8 cellular contexts compared by ENCODE assay signal in the genomic region with DNA sequence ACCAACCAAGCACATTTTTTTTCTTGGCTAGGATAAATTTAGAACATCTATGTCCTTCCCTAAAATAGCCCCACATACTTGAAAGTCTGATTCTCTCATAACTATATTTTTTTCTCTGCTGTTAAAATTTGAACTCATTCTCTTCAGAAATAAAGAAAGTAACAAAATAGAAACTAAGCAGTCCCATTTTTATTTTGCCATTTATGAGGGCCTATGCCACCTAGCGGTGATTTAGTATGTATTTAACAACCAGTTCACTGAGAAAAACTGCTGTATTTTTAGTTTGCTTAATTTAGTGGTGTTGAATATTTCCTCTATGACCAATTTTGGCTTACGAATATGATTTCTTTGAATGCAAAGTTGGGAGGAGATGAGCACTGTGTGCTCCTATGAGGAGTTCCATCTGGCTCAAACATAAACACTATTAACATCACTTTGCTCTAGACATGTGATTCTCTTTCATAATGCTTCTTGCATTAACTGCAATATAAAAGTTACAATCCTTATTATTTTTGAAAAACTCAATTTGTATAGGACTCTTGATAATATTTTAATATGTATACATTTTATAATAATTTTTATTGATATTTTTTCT.
A peak's percentile ranks its signal among the peaks of the same experiment; 100 is the strongest.
DNase-seq lines count a peak whose midpoint lies in the region; TF ChIP-seq lines count a peak whose summit lies in the region.
"Not testable (repeated sequence)": the region's sequence is repeated elsewhere in the genome, so short reads cannot be mapped to it uniquely, and the experiment has no call there.

No MANE protein-coding gene starts in this region.

- DNase-seq in Caco-2 (peak; percentile 33 to 65), HFFc6 (peak; percentile 53), endothelial cell (ENCODE audit: low spot score) (peak; percentile 6), immature natural killer cell (peak; percentile 10 to 19 (median 16)), neural progenitor cell (ENCODE audit: low spot score) (peak; percentile 47)
- peak; percentile 14 for DNase-seq in T-helper 2 cell treated with Interferon-gamma antibody and Interleukin-4, amounts not matched to agents 5 μg/mL and 100 μg/mL, for 36 hours (ENCODE audit: low spot score)
- not testable (repeated sequence) for DNase-seq in ascending aorta (ENCODE audit: low spot score in 2 of 2); transverse colon

- not testable (repeated sequence) for H3F3A ChIP-seq in neural progenitor cell (ENCODE audit: low read depth)

- not testable (repeated sequence) for H3K4me1 ChIP-seq in Caco-2, ascending aorta, neural progenitor cell, transverse colon

- H3K36me3 Mint-ChIP-seq in Caco-2 (ENCODE audit: insufficient read depth, unreplicated experiment); HFFc6 (ENCODE audit: low read depth); T-helper 2 cell treated with Interferon-gamma antibody and Interleukin-4, amounts not matched to agents 5 μg/mL and 100 μg/mL, for 36 hours (ENCODE audit: low read depth); endothelial cell (ENCODE audit: low read depth, unreplicated experiment); immature natural killer cell; neural progenitor cell: not testable (repeated sequence)

- H2AFZ ChIP-seq in neural progenitor cell (replicated peaks): not testable (repeated sequence)

- CTCF ChIA-PET in Caco-2 (lab: Charles Lee): not testable (repeated sequence)

- WGBS in transverse colon (ENCODE audit: low coverage in 1 of 2), 2 donors: 0 to 4% methylated on average over 2 of the region's 2 CpGs

- H3K27me3 ChIP-seq in Caco-2 (replicated peaks; ENCODE audit: control insufficient read depth, insufficient read depth, low read length); ascending aorta; neural progenitor cell; transverse colon: not testable (repeated sequence)

- not testable (repeated sequence) for H3K9ac ChIP-seq in neural progenitor cell

- TF ChIP-seq EP300 in transverse colon (IDR thresholded peaks at IDR 0.05; ENCODE audit: low read depth): not testable (repeated sequence)

- not testable (repeated sequence) for H3K27ac Mint-ChIP-seq in Caco-2 (ENCODE audit: unreplicated experiment); HFFc6; T-helper 2 cell treated with Interferon-gamma antibody and Interleukin-4, amounts not matched to agents 5 μg/mL and 100 μg/mL, for 36 hours; endothelial cell (ENCODE audit: unreplicated experiment); immature natural killer cell; neural progenitor cell

- not testable (repeated sequence) for H3K9me3 ChIP-seq in Caco-2; ascending aorta; neural progenitor cell (ENCODE audit: low read depth); transverse colon

- POLR2A ChIA-PET in Caco-2 (lab: Charles Lee): not testable (repeated sequence)

- H3K4me2 ChIP-seq in neural progenitor cell: not testable (repeated sequence)

- H4K20me1 ChIP-seq in neural progenitor cell (ENCODE audit: low read depth): not testable (repeated sequence)

- not testable (repeated sequence) for TF ChIP-seq POLR2A in transverse colon (IDR thresholded peaks at IDR 0.05)

- H3K4me1 Mint-ChIP-seq in Caco-2 (ENCODE audit: low read depth, unreplicated experiment): peaks cover 12% of the 10 kb centered on the region
- not testable (repeated sequence) for H3K4me1 Mint-ChIP-seq in HFFc6 (ENCODE audit: low read depth); endothelial cell (ENCODE audit: unreplicated experiment); immature natural killer cell; neural progenitor cell
- H3K4me1 Mint-ChIP-seq in T-helper 2 cell treated with Interferon-gamma antibody and Interleukin-4, amounts not matched to agents 5 μg/mL and 100 μg/mL, for 36 hours (ENCODE audit: low read depth): peaks cover 11% of the 10 kb centered on the region

- in situ Hi-C loops in transverse colon (cut with MboI; ENCODE audit: low pct_ligation_motif_present in 1 of 4, low pct_unique_long_range_greater_than_20kb in 1 of 4, low sequenced_read_pairs in 3 of 4): not testable (repeated sequence)

- not testable (repeated sequence) for H3K27ac ChIP-seq in ascending aorta, neural progenitor cell, transverse colon

- TF ChIP-seq CTCF in Caco-2 (IDR thresholded peaks at IDR 0.05; ENCODE audit: insufficient read depth in 1 of 2, low read depth in 1 of 2, low read length in 1 of 2, severe bottlenecking in 1 of 2, unreplicated experiment in 1 of 2) (peak; percentile 37 to 70), HFFc6 (IDR thresholded peaks at IDR 0.05) (peak; percentile 76), ascending aorta (IDR thresholded peaks at IDR 0.05) (peak in 2 of 3 experiments; percentile 41 to 43), endothelial cell (IDR thresholded peaks at IDR 0.05; ENCODE audit: unreplicated experiment) (peak; percentile 72), neural progenitor cell (IDR thresholded peaks at IDR 0.05) (peak; percentile 55), transverse colon (IDR thresholded peaks at IDR 0.05) (peak in 3 of 5 experiments; percentile 40 to 52 (median 46))

- not testable (repeated sequence) for H3K4me3 Mint-ChIP-seq in Caco-2 (ENCODE audit: unreplicated experiment); HFFc6; T-helper 2 cell treated with Interferon-gamma antibody and Interleukin-4, amounts not matched to agents 5 μg/mL and 100 μg/mL, for 36 hours; endothelial cell (ENCODE audit: unreplicated experiment); immature natural killer cell; neural progenitor cell

- BruUV-seq in Caco-2 (replicated peaks; lab: Mats Ljungman, UMichigan): not testable (repeated sequence)

- H3K9me3 Mint-ChIP-seq in Caco-2 (ENCODE audit: unreplicated experiment); HFFc6; T-helper 2 cell treated with Interferon-gamma antibody and Interleukin-4, amounts not matched to agents 5 μg/mL and 100 μg/mL, for 36 hours; endothelial cell (ENCODE audit: unreplicated experiment); immature natural killer cell; neural progenitor cell: not testable (repeated sequence)

- not testable (repeated sequence) for H3K36me3 ChIP-seq in Caco-2 (ENCODE audit: control insufficient read depth, insufficient read depth, low read length); ascending aorta; neural progenitor cell; transverse colon

- not testable (repeated sequence) for H3K27me3 Mint-ChIP-seq in Caco-2 (ENCODE audit: insufficient read depth, unreplicated experiment); HFFc6 (ENCODE audit: insufficient read depth); T-helper 2 cell treated with Interferon-gamma antibody and Interleukin-4, amounts not matched to agents 5 μg/mL and 100 μg/mL, for 36 hours (ENCODE audit: low read depth); endothelial cell (ENCODE audit: unreplicated experiment); immature natural killer cell (ENCODE audit: low read depth in 3 of 3); neural progenitor cell (ENCODE audit: insufficient read depth, low read depth)

- not testable (repeated sequence) for H3K4me3 ChIP-seq in Caco-2 (ENCODE audit: low read depth, low read length); ascending aorta; neural progenitor cell; transverse colon

- H3K79me2 ChIP-seq in neural progenitor cell (ENCODE audit: low read depth): not testable (repeated sequence)

- intact Hi-C loops in Caco-2 (cut with micrococcal nuclease; ENCODE audit: unreplicated experiment); ascending aorta (cut with DNase I); transverse colon (cut with DNase I; ENCODE audit: low total_unique reads): not testable (repeated sequence)
